Comparison of ENCODE assay signal across 1 cellular context in the genomic region with DNA sequence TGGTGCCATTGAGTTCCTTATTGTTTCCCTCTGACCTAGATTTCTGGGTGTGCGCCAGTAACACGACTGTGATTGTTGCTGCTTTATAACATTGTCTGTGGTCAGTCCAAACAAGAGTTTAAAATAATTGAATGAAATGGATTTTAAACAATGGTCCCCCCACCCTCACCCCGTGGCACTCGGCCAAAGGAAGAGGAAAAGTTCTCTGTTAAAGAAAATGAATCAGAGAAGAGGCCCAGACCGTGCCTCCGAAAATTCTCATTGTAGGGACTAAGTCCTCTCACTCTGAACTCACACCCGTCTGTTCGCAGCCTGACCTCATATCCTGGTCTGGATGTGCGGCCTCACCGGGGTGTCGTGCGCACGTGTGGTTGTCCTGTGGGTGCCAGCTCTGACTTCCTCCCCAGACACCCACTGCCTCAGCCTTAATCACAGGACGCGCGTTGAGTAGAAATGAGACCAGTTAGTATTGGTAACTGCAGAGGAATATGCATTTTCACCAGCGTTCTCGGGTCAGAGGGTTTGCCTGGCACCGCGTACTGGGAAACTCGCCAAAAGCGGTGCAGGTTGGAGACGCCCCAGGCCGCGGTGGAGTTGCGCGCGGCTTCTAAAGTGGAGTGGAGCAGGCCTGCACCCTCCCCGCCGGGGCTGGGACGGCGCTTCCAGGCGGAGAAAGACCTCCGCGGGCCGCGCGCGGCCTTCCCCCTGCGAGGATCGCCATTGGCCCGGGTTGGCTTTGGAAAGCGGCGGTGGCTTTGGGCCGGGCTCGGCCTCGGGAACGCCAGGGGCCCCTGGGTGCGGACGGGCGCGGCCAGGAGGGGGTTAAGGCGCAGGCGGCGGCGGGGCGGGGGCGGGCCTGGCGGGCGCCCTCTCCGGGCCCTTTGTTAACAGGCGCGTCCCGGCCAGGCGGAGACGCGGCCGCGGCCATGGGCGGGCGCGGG.
TF ChIP-seq lines count a peak whose summit lies in the region.

Gene ABL1 (plus strand): TSS at position 884 of the 941 bp plus-strand sequence. CDS start 193 bp downstream, outside the sequence.

TF ChIP-seq in HepG2, 621 proteins besides CTCF, POLR2A, EP300 and RAD21 (continued from another document and continues in another):
- TF ChIP-seq, protein P1, sequence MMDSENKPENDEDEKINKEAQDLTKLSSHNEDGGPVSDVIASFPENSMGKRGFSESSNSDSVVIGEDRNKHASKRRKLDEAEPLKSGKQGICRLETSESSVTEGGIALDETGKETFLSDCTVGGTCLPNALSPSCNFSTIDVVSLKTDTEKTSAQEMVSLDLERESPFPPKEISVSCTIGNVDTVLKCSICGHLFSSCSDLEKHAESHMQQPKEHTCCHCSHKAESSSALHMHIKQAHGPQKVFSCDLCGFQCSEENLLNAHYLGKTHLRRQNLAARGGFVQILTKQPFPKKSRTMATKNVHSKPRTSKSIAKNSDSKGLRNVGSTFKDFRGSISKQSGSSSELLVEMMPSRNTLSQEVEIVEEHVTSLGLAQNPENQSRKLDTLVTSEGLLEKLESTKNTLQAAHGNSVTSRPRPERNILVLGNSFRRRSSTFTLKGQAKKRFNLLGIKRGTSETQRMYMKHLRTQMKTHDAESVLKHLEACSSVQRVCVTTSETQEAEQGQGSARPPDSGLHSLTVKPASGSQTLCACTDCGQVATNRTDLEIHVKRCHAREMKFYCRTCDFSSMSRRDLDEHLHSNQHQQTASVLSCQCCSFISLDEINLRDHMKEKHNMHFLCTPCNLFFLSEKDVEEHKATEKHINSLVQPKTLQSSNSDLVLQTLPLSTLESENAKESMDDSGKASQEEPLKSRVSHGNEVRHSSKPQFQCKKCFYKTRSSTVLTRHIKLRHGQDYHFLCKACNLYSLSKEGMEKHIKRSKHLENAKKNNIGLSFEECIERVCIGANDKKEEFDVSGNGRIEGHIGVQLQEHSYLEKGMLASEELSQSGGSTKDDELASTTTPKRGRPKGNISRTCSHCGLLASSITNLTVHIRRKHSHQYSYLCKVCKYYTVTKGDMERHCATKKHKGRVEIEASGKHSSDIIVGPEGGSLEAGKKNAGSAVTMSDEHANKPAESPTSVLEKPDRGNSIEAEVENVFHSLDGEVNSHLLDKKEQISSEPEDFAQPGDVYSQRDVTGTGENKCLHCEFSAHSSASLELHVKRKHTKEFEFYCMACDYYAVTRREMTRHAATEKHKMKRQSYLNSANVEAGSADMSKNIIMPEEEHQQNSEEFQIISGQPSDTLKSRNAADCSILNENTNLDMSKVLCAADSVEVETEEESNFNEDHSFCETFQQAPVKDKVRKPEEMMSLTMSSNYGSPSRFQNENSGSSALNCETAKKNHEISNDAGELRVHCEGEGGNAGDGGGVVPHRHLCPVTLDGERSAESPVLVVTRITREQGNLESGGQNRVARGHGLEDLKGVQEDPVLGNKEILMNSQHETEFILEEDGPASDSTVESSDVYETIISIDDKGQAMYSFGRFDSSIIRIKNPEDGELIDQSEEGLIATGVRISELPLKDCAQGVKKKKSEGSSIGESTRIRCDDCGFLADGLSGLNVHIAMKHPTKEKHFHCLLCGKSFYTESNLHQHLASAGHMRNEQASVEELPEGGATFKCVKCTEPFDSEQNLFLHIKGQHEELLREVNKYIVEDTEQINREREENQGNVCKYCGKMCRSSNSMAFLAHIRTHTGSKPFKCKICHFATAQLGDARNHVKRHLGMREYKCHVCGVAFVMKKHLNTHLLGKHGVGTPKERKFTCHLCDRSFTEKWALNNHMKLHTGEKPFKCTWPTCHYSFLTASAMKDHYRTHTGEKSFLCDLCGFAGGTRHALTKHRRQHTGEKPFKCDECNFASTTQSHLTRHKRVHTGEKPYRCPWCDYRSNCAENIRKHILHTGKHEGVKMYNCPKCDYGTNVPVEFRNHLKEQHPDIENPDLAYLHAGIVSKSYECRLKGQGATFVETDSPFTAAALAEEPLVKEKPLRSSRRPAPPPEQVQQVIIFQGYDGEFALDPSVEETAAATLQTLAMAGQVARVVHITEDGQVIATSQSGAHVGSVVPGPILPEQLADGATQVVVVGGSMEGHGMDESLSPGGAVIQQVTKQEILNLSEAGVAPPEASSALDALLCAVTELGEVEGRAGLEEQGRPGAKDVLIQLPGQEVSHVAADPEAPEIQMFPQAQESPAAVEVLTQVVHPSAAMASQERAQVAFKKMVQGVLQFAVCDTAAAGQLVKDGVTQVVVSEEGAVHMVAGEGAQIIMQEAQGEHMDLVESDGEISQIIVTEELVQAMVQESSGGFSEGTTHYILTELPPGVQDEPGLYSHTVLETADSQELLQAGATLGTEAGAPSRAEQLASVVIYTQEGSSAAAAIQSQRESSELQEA (CRISPR knock-in tag; IDR thresholded peaks at IDR 0.05; ENCODE audit: not compliant biosample characterization) = no peak
- TF ChIP-seq, protein P2, sequence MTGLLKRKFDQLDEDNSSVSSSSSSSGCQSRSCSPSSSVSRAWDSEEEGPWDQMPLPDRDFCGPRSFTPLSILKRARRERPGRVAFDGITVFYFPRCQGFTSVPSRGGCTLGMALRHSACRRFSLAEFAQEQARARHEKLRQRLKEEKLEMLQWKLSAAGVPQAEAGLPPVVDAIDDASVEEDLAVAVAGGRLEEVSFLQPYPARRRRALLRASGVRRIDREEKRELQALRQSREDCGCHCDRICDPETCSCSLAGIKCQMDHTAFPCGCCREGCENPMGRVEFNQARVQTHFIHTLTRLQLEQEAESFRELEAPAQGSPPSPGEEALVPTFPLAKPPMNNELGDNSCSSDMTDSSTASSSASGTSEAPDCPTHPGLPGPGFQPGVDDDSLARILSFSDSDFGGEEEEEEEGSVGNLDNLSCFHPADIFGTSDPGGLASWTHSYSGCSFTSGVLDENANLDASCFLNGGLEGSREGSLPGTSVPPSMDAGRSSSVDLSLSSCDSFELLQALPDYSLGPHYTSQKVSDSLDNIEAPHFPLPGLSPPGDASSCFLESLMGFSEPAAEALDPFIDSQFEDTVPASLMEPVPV (CRISPR knock-in tag; IDR thresholded peaks at IDR 0.05) = no peak
- TF ChIP-seq TIGD3 (CRISPR knock-in tag; IDR thresholded peaks at IDR 0.05; ENCODE audit: borderline replicate concordance) (no peak), THAP11 (CRISPR knock-in tag; IDR thresholded peaks at IDR 0.05) (peak; percentile 41), ZNF550 (CRISPR knock-in tag; IDR thresholded peaks at IDR 0.05; ENCODE audit: borderline replicate concordance) (no peak), ZNF274 (CRISPR knock-in tag; IDR thresholded peaks at IDR 0.05) (no peak; the same call in 1 of the 2 replicates), ZNF549 (CRISPR knock-in tag; IDR thresholded peaks at IDR 0.05) (no peak), ARHGAP35 (CRISPR knock-in tag; IDR thresholded peaks at IDR 0.05; ENCODE audit: borderline replicate concordance) (no peak), SMARCC2 (IDR thresholded peaks at IDR 0.05) (no peak), CREM (IDR thresholded peaks at IDR 0.05) (no peak), CREM (CRISPR knock-in tag; IDR thresholded peaks at IDR 0.05) (no peak), NFIC (IDR thresholded peaks at IDR 0.05; ENCODE audit: low read length) (no peak), ZNF251 (CRISPR knock-in tag; IDR thresholded peaks at IDR 0.05) (no peak), POLR2AphosphoS2 (IDR thresholded peaks at IDR 0.05; ENCODE audit: low read depth, low read length) (no peak), GZF1 (CRISPR knock-in tag; IDR thresholded peaks at IDR 0.05) (no peak), ZKSCAN5 (CRISPR knock-in tag; IDR thresholded peaks at IDR 0.05) (no peak), POLR2AphosphoS5 (IDR thresholded peaks at IDR 0.05; ENCODE audit: low read depth, low read length) (no peak; the same call in 1 of the 2 replicates), ZBTB43 (CRISPR knock-in tag; conservative IDR thresholded peaks at IDR 0.05) (no peak; the same call in 1 of the 2 replicates), HOXA5 (CRISPR knock-in tag; IDR thresholded peaks at IDR 0.05) (peak; percentile 35; the same call in 1 of the 2 replicates), BHLHE40 (IDR thresholded peaks at IDR 0.05; ENCODE audit: low read length) (peak; percentile 85), ZNF567 (CRISPR knock-in tag; IDR thresholded peaks at IDR 0.05; ENCODE audit: borderline replicate concordance) (no peak), EED (CRISPR knock-in tag; IDR thresholded peaks at IDR 0.05) (no peak), ZNF343 (CRISPR knock-in tag; IDR thresholded peaks at IDR 0.05) (no peak), KAT7 (CRISPR knock-in tag; IDR thresholded peaks at IDR 0.05; ENCODE audit: borderline replicate concordance) (peak; percentile 72; the same call in 1 of the 2 replicates), SRY (CRISPR knock-in tag; IDR thresholded peaks at IDR 0.05) (peak; percentile 84), ZNF788 (CRISPR knock-in tag; IDR thresholded peaks at IDR 0.05; ENCODE audit: borderline replicate concordance) (no peak), ZNF333 (CRISPR knock-in tag; IDR thresholded peaks at IDR 0.05; ENCODE audit: borderline replicate concordance) (no peak), ZNF143 (CRISPR knock-in tag; IDR thresholded peaks at IDR 0.05) (0 out of 2 replicates have a peak, but pooled peaks have one; percentile 30), YY1 (IDR thresholded peaks at IDR 0.05; ENCODE audit: insufficient read depth, insufficient replicate concordance, low read depth, low read length) (no peak), NR2F1 (CRISPR knock-in tag; IDR thresholded peaks at IDR 0.05) (no peak), RARG (CRISPR knock-in tag; IDR thresholded peaks at IDR 0.05; ENCODE audit: low read depth) (no peak), GATA4 (IDR thresholded peaks at IDR 0.05; ENCODE audit: borderline replicate concordance, low read depth) (no peak)
- TF ChIP-seq, protein P3, sequence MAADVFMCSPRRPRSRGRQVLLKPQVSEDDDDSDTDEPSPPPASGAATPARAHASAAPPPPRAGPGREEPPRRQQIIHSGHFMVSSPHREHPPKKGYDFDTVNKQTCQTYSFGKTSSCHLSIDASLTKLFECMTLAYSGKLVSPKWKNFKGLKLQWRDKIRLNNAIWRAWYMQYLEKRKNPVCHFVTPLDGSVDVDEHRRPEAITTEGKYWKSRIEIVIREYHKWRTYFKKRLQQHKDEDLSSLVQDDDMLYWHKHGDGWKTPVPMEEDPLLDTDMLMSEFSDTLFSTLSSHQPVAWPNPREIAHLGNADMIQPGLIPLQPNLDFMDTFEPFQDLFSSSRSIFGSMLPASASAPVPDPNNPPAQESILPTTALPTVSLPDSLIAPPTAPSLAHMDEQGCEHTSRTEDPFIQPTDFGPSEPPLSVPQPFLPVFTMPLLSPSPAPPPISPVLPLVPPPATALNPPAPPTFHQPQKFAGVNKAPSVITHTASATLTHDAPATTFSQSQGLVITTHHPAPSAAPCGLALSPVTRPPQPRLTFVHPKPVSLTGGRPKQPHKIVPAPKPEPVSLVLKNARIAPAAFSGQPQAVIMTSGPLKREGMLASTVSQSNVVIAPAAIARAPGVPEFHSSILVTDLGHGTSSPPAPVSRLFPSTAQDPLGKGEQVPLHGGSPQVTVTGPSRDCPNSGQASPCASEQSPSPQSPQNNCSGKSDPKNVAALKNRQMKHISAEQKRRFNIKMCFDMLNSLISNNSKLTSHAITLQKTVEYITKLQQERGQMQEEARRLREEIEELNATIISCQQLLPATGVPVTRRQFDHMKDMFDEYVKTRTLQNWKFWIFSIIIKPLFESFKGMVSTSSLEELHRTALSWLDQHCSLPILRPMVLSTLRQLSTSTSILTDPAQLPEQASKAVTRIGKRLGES (CRISPR knock-in tag; IDR thresholded peaks at IDR 0.05; ENCODE audit: borderline replicate concordance) = no peak; the same call in 1 of the 2 replicates
- TF ChIP-seq, protein P4, sequence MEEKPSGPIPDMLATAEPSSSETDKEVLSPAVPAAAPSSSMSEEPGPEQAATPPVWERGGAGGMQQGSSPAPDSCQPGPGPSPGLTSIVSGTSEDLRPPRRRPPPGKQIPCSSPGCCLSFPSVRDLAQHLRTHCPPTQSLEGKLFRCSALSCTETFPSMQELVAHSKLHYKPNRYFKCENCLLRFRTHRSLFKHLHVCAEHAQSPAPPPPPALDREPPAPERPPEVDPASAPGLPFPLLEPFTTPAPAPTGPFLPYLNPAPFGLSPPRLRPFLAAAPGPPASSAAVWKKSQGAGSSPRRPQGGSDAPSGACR (CRISPR knock-in tag; IDR thresholded peaks at IDR 0.05) = no peak
- TF ChIP-seq, protein P5, sequence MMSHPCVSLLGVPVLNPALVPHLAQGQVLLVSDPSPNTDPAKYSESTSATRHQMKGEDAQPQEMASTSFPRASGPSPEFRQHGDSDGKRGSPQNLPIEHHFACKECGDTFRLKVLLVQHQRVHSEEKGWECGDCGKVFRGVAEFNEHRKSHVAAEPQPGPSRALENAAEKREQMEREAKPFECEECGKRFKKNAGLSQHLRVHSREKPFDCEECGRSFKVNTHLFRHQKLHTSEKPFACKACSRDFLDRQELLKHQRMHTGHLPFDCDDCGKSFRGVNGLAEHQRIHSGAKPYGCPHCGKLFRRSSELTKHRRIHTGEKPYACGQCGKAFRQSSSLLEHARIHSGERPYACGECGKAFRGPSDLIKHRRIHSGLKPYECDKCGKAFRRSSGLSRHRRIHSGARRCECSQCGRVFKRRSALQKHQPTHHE (CRISPR knock-in tag; IDR thresholded peaks at IDR 0.05; ENCODE audit: borderline replicate concordance) = peak; percentile 78; the same call in 1 of the 2 replicates
- TF ChIP-seq, protein P6, sequence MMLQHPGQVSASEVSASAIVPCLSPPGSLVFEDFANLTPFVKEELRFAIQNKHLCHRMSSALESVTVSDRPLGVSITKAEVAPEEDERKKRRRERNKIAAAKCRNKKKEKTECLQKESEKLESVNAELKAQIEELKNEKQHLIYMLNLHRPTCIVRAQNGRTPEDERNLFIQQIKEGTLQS (CRISPR knock-in tag; IDR thresholded peaks at IDR 0.05) = no peak
